In genomic region chr21:31660134-31660565, GRCh38 we compare ENCODE assay signal across 8 cellular contexts. TPM values are rescaled to one million over a fixed set of nuclear protein-coding genes. Genes with fewer than 3 reads are reported as not detected.
DNase-seq lines count a peak whose midpoint lies in the region; ATAC-seq and TF ChIP-seq lines count a peak whose summit lies in the region.

No MANE protein-coding gene starts in this region.

- H3K27me3 ChIP-seq in HUES64 (ENCODE audit: insufficient read depth, low read length), result no peaks in the 10 kb centered on the region
- H3K27me3 ChIP-seq in ovary, result no peaks in the 10 kb centered on the region

- peaks cover 2% of the 10 kb centered on the region for H3K9me3 Mint-ChIP-seq in activated CD8-positive, alpha-beta T cell treated with anti-CD3 and anti-CD28 coated beads, Interleukin-2, amount 10 ng/mL, durations not matched to agents 7 days and 5 days (ENCODE audit: insufficient read depth)

- TF ChIP-seq POLR2A in ovary (IDR thresholded peaks at IDR 0.05), result no peak

- peak overlapping the region; percentile 69 for H3K4me3 ChIP-seq in HUES64 (ENCODE audit: low read length)
- H3K4me3 ChIP-seq in ovary, result peak overlapping the region; percentile 88

- TF ChIP-seq CTCF in ovary (IDR thresholded peaks at IDR 0.05), result no peak

- intact Hi-C loops in Right ventricle myocardium superior (cut with DNase I) (no loop called here), ovary (cut with DNase I) (loop anchor here in 1 of 4 donors (10.0 kb wide), 1 partner anchor 75 kb away; the partner anchor contains the start of gene SCAF4)

- H3K36me3 ChIP-seq in HUES64 (ENCODE audit: insufficient read depth, low read length) (peaks cover 24% of the 10 kb centered on the region), ovary (no peaks in the 10 kb centered on the region)

- POLR2A ChIA-PET in activated CD8-positive, alpha-beta T cell treated with anti-CD3 and anti-CD28 coated beads, Interleukin-2, amount 10 ng/mL, durations not matched to agents 7 days and 5 days (lab: Charles Lee), result no interaction called here

- H3K36me3 Mint-ChIP-seq in activated CD8-positive, alpha-beta T cell treated with anti-CD3 and anti-CD28 coated beads, Interleukin-2, amount 10 ng/mL, durations not matched to agents 7 days and 5 days (ENCODE audit: low read depth), result peaks cover 34% of the 10 kb centered on the region

- WGBS in HUES64, result 2% methylated on average over 26 of the region's 26 CpGs
- 0 to 1% (median 1%) methylated on average over 10 to 26 of the region's 26 CpGs for WGBS in ovary, 3 donors

- H3K4me1 ChIP-seq in HUES64 (ENCODE audit: insufficient read depth, low read length) (peaks cover 13% of the 10 kb centered on the region), ovary (ENCODE audit: insufficient read depth) (peaks cover 18% of the 10 kb centered on the region)

- CTCF ChIA-PET in activated CD8-positive, alpha-beta T cell treated with anti-CD3 and anti-CD28 coated beads, Interleukin-2, amount 10 ng/mL, durations not matched to agents 7 days and 5 days (lab: Charles Lee), result no interaction called here

- peak overlapping the region; percentile 92 for H3K27ac Mint-ChIP-seq in activated CD8-positive, alpha-beta T cell treated with anti-CD3 and anti-CD28 coated beads, Interleukin-2, amount 10 ng/mL, durations not matched to agents 7 days and 5 days

- peak overlapping the region; percentile 98 for H3K4me3 Mint-ChIP-seq in activated CD8-positive, alpha-beta T cell treated with anti-CD3 and anti-CD28 coated beads, Interleukin-2, amount 10 ng/mL, durations not matched to agents 7 days and 5 days

- ATAC-seq in GM21576 (IDR thresholded peaks at IDR 0.05; ENCODE audit: unreplicated experiment) (peak; percentile 31), Right ventricle myocardium superior (ENCODE audit: poor library complexity) (peak; percentile 36)
- ATAC-seq in activated CD8-positive, alpha-beta T cell treated with anti-CD3 and anti-CD28 coated beads, Interleukin-2, amount 10 ng/mL, durations not matched to agents 7 days and 5 days, result peak; percentile 38

- no peaks in the 10 kb centered on the region for H3K27me3 Mint-ChIP-seq in activated CD8-positive, alpha-beta T cell treated with anti-CD3 and anti-CD28 coated beads, Interleukin-2, amount 10 ng/mL, durations not matched to agents 7 days and 5 days (ENCODE audit: low read depth)

- no peaks in the 10 kb centered on the region for H3K9me3 ChIP-seq in HUES64 (ENCODE audit: insufficient read depth, low read depth, low read length)
- no peaks in the 10 kb centered on the region for H3K9me3 ChIP-seq in ovary

- TF ChIP-seq EP300 in ovary (IDR thresholded peaks at IDR 0.05), result no peak

- peaks cover 72% of the 10 kb centered on the region for H3K4me1 Mint-ChIP-seq in activated CD8-positive, alpha-beta T cell treated with anti-CD3 and anti-CD28 coated beads, Interleukin-2, amount 10 ng/mL, durations not matched to agents 7 days and 5 days (ENCODE audit: low read depth)

- peak overlapping the region; percentile 81 for H3K9ac ChIP-seq in HUES64 (ENCODE audit: low read depth, low read length)

- H3K27ac ChIP-seq in HUES64 (ENCODE audit: low read depth, low read length) (no peak overlapping the region), ovary (peak overlapping the region; percentile 59 to 74)

- DNase-seq in DMS 273 (lab: John Stamatoyannopoulos, UW; ENCODE audit: unreplicated experiment) (peak; percentile 78), DMS 273 treated with DMSO at 0.1 percent for 48 hours (lab: John Stamatoyannopoulos, UW) (no peak), Right ventricle myocardium superior (no peak), ovary (peak; percentile 38 to 75 (median 69)), NCI-H2196 treated with DMSO at 0.1 percent for 48 hours (lab: John Stamatoyannopoulos, UW; ENCODE audit: unreplicated experiment) (no peak)
- DNase-seq in activated CD8-positive, alpha-beta T cell treated with anti-CD3 and anti-CD28 coated beads, Interleukin-2, amount 10 ng/mL, durations not matched to agents 7 days and 5 days, result peak; percentile 47

RNA-seq across cellular contexts. Expression of gene SOD1, which starts 0.7 kb away (rescaled TPM):
- 165 TPM for polyA plus RNA-seq in HUES64 (2013, experiment 1 of 2)
- polyA plus RNA-seq in HUES64 (2013, experiment 2 of 2), result 176 TPM
- total RNA-seq in activated CD8-positive, alpha-beta T cell treated with anti-CD3 and anti-CD28 coated beads, Interleukin-2, amount 10 ng/mL, durations not matched to agents 7 days and 5 days, result 100 to 1,000 TPM; 229 to 234 TPM
- 445 TPM for total RNA-seq in Right ventricle myocardium superior
- total RNA-seq in ovary, result 100 to 1,000 TPM; 175 to 321 (median 236) TPM
- 100 to 1,000 TPM; 373 to 451 TPM for polyA plus RNA-seq in ovary

Comparison
In these comparisons a context has a peak if more than half of its experiments do, and no peak if none do; other contexts are left out.
1. DNase-seq: peak in DMS 273 (single experiment), activated CD8-positive, alpha-beta T cell treated with anti-CD3 and anti-CD28 coated beads, Interleukin-2, amount 10 ng/mL, durations not matched to agents 7 days and 5 days (single experiment) and ovary (5 of 5); none in DMS 273 treated with DMSO at 0.1 percent for 48 hours (single experiment), Right ventricle myocardium superior (single experiment) and NCI-H2196 treated with DMSO at 0.1 percent for 48 hours (single experiment).
2. Peak in every context shown above with its lines, with median percentiles within 50 percentile points of each other: ATAC-seq.